In the genomic region with DNA sequence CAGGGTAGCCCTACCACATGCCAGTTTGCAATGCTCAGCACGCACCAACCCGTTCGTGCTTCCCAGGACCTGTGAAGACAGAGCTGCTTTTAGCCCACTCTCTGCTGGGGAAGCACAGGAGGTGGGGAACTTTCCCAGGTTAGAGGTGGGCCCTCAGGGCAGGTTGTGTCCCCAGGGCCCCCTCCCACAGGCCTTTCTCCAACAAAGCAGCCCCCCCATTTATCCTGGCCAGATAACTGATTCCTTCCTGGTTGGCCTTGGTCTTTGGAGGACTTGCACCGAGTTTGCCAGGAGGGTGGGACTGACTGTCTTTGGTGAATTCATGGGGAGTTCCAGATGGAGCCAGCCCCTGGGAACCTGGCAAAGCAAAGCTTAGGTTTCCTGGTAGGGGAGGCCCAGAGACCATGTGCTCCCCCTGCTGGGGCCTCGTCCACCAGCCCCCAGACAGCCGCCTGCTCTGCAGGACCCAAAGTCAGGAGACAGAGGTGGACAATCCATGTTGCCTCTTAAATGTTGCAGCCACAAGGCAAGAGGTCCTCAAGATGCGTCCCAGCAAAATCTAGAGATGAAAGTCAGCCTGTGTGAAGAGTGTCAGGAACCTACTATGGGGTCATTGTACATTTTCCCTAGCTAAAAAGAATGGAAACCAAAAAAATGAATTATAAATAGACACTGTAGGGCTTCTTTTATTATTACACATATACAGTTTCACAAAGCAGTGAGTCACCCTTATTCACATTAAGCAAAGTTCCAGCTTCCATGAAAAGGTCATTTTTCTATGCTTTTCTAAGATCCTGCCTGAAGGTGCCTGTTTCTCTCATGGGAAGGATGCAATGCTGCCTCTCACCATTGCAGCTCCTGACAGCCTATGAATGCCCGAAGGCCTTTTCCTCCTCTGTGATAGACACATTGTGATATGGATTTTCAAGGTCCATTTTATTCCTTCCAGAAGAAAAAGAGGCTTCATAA, we compare ENCODE assay signal across 10 cellular contexts.
DNase-seq lines count a peak whose midpoint lies in the region; ATAC-seq, FAIRE-seq and TF ChIP-seq lines count a peak whose summit lies in the region.
"Had no signal": no experiment of that assay in that cellular context is flagged by ENCODE, and none has a peak within 500 bp of the region (broad histone marks: within the 10 kb centered on the region; RNA-seq: fewer than 3 reads in every experiment).

No MANE protein-coding gene starts in this region.

- 31% methylated on average over 8 of the region's 8 CpGs for WGBS in HepG2 (ENCODE audit: low lambda C conversion rate)

- no peak overlapping the region for H3K9ac ChIP-seq in HepG2 (ENCODE audit: insufficient read depth, low read depth, low read length)

- H3K27me3 ChIP-seq in HepG2 (ENCODE audit: control insufficient read depth in 1 of 2, insufficient read depth in 2 of 2, low read length in 2 of 2) = peaks cover 1 to 23% of the 10 kb centered on the region in 2 experiments; a peak in 4 of 5 replicates
- no peaks in the 10 kb centered on the region for H3K27me3 ChIP-seq in ascending aorta

- no peak for TF ChIP-seq CTCF in WTC11 (IDR thresholded peaks at IDR 0.05)
- TF ChIP-seq CTCF in HepG2 (CRISPR knock-in tag; IDR thresholded peaks at IDR 0.05) = peak; percentile 80
- TF ChIP-seq CTCF in ascending aorta (IDR thresholded peaks at IDR 0.05) = no peak

- in situ Hi-C loops in HepG2 (cut with HindIII; ENCODE audit: extremely low pct_ligation_motif_present, low pct_unique_long_range_greater_than_20kb) = no loop called here

- ATAC-seq in WTC11 (peak; percentile 86), HepG2 (peak; percentile 84), sciatic nerve (no peak)

- H3K4me1 ChIP-seq in HepG2 (ENCODE audit: insufficient read depth, low read length) (peaks cover 7% of the 10 kb centered on the region; the same call in 1 of the 2 replicates), ascending aorta (no peaks in the 10 kb centered on the region)

- FAIRE-seq in HTR-8/SVneo (lab: Jason Lieb, UNC) = no peak
- FAIRE-seq in HepG2 (lab: Jason Lieb, UNC) = no peak

- H3K4me1 Mint-ChIP-seq in WTC11 = peaks cover 30% of the 10 kb centered on the region

- H3K36me3 Mint-ChIP-seq in WTC11 = no peaks in the 10 kb centered on the region

- no peaks in the 10 kb centered on the region for H3K9me3 ChIP-seq in HepG2 (ENCODE audit: low read length)
- no peaks in the 10 kb centered on the region for H3K9me3 ChIP-seq in ascending aorta
- H3K9me3 ChIP-seq: thoracic aorta had no signal

- H3K4me3 Mint-ChIP-seq in WTC11 = no peak overlapping the region

- no peak overlapping the region for H2AFZ ChIP-seq in HepG2 (ENCODE audit: low read length)

- TF ChIP-seq POLR2A in HepG2 (IDR thresholded peaks at IDR 0.05; ENCODE audit: insufficient read depth in 1 of 2, low read depth in 2 of 2, low read length in 2 of 2) = no peak

- H3K4me3 ChIP-seq in HepG2 (replicated peaks in 1 of 3; ENCODE audit: insufficient read depth in 1 of 3, low read depth in 2 of 3, low read length in 3 of 3) (no peak overlapping the region), ascending aorta (no peak overlapping the region)
- H3K4me3 ChIP-seq: skin epidermis, thoracic aorta had no signal

- POLR2A ChIA-PET in WTC11 (lab: Charles Lee) (no interaction called here), HepG2 (lab: Yijun Ruan, JAX) (no interaction called here)

- no peaks in the 10 kb centered on the region for H3K36me3 ChIP-seq in HepG2 (replicated peaks in 1 of 2; ENCODE audit: control insufficient read depth in 1 of 2, insufficient read depth in 2 of 2, low read length in 2 of 2)
- H3K36me3 ChIP-seq in ascending aorta = no peaks in the 10 kb centered on the region
- H3K36me3 ChIP-seq: thoracic aorta had no signal

- peaks cover 3% of the 10 kb centered on the region for H3K27me3 Mint-ChIP-seq in WTC11 (ENCODE audit: low read depth)

- intact Hi-C loops in HepG2 (cut with micrococcal nuclease; ENCODE audit: unreplicated experiment) = loop anchor here (1.0 to 2.0 kb wide), 2 partner anchors 475 to 544 kb away; no protein-coding TSS in a partner anchor
- intact Hi-C loops in ascending aorta (cut with DNase I) = no loop called here
- intact Hi-C loops in sciatic nerve (cut with DNase I) = no loop called here

- CTCF ChIA-PET in WTC11 (lab: Charles Lee) = interaction anchor here (0.5 to 2.0 kb wide), 13 partner anchors 8 to 1346 kb away, joined by 3 to 7 read pairs (median 3); no protein-coding TSS in a partner anchor
- CTCF ChIA-PET in HepG2 (lab: Yijun Ruan, JAX; ENCODE audit: low intra/inter-chr PET ratio, low total read pairs) = interaction anchor here (0.6 to 1.7 kb wide), 3 partner anchors 291 to 605 kb away, joined by 3 to 11 read pairs (median 4); no protein-coding TSS in a partner anchor

- H3K27ac ChIP-seq in HepG2 (ENCODE audit: extremely low read length, insufficient read depth, low read length) = no peak overlapping the region
- no peak overlapping the region for H3K27ac ChIP-seq in ascending aorta
- H3K27ac ChIP-seq: skin epidermis, thoracic aorta had no signal

- peak; percentile 23 for DNase-seq in DMS 273 treated with DMSO at 0.1 percent for 48 hours (lab: John Stamatoyannopoulos, UW)
- peak; percentile 48 for DNase-seq in HTR-8/SVneo (ENCODE audit: insufficient read length, low spot score)
- peak; percentile 56 for DNase-seq in WTC11 (ENCODE audit: low spot score)
- DNase-seq in HepG2 (ENCODE audit: low spot score) = peak; percentile 32
- no peak for DNase-seq in ascending aorta (ENCODE audit: low spot score in 2 of 2)
- DNase-seq in sciatic nerve (ENCODE audit: low spot score) = no peak
- no peak for DNase-seq in COLO668 (lab: John Stamatoyannopoulos, UW; ENCODE audit: unreplicated experiment)
- DNase-seq in OCI-M2 (lab: John Stamatoyannopoulos, UW; ENCODE audit: unreplicated experiment) = no peak

- no peak for TF ChIP-seq EP300 in HepG2 (IDR thresholded peaks at IDR 0.05; ENCODE audit: low read depth in 2 of 2, low read length in 2 of 2)
- no peak for TF ChIP-seq EP300 in HepG2 (CRISPR knock-in tag; IDR thresholded peaks at IDR 0.05; ENCODE audit: borderline replicate concordance)

- no peak overlapping the region for H3K4me2 ChIP-seq in HepG2 (ENCODE audit: low read depth, low read length)

- TF ChIP-seq RAD21 in HepG2 (CRISPR knock-in tag; IDR thresholded peaks at IDR 0.05) = peak; percentile 87

- no peaks in the 10 kb centered on the region; the same call in 1 of the 2 replicates for H3K9me3 Mint-ChIP-seq in WTC11

- no peak overlapping the region for H3K27ac Mint-ChIP-seq in WTC11

- no peaks in the 10 kb centered on the region for H4K20me1 ChIP-seq in HepG2 (ENCODE audit: insufficient read depth, low read length)

- no TSS peak for BruUV-seq in HepG2 (replicated peaks; lab: Mats Ljungman, UMichigan)

- H3K79me2 ChIP-seq in HepG2 (ENCODE audit: insufficient read depth, low read length) = no peaks in the 10 kb centered on the region

TF ChIP-seq in WTC11, 78 proteins besides CTCF, POLR2A, EP300 and RAD21:
- TF ChIP-seq ZNF416 (CRISPR knock-in tag; IDR thresholded peaks at IDR 0.05) = no peak
- 0 out of 2 replicates have a peak, but pooled peaks have one; percentile 22 for TF ChIP-seq USF2 (CRISPR knock-in tag; IDR thresholded peaks at IDR 0.05)
TF ChIP-seq in WTC11: peak in this region for 1.

TF ChIP-seq in HepG2, 621 proteins besides CTCF, POLR2A, EP300 and RAD21 (continues in another document):
- 0 out of 2 replicates have a peak, but pooled peaks have one; percentile 24 for TF ChIP-seq NR2C2 (CRISPR knock-in tag; IDR thresholded peaks at IDR 0.05; ENCODE audit: borderline replicate concordance)
- TF ChIP-seq, protein P1, sequence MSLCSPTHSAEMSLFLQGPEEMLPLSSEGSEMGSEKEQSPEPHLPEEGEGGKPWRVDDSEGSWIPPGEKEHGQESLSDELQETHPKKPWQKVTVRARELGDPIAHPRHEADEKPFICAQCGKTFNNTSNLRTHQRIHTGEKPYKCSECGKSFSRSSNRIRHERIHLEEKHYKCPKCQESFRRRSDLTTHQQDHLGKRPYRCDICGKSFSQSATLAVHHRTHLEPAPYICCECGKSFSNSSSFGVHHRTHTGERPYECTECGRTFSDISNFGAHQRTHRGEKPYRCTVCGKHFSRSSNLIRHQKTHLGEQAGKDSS (CRISPR knock-in tag; IDR thresholded peaks at IDR 0.05; ENCODE audit: borderline replicate concordance, low read depth) = peak; percentile 69; the same call in 1 of the 2 replicates
- TF ChIP-seq, protein P2, sequence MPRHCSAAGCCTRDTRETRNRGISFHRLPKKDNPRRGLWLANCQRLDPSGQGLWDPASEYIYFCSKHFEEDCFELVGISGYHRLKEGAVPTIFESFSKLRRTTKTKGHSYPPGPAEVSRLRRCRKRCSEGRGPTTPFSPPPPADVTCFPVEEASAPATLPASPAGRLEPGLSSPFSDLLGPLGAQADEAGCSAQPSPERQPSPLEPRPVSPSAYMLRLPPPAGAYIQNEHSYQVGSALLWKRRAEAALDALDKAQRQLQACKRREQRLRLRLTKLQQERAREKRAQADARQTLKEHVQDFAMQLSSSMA (CRISPR knock-in tag; IDR thresholded peaks at IDR 0.05) = peak; percentile 73
- peak; percentile 46 for TF ChIP-seq SMC3 (IDR thresholded peaks at IDR 0.05; ENCODE audit: low read length)
- TF ChIP-seq XRCC5 (optimal IDR thresholded peaks at IDR 0.05; ENCODE audit: low read length) = peak; percentile 63
- 0 out of 2 replicates have a peak, but pooled peaks have one; percentile 61 for TF ChIP-seq NR1H2 (CRISPR knock-in tag; IDR thresholded peaks at IDR 0.05; ENCODE audit: borderline replicate concordance, low read depth)
- TF ChIP-seq ZNF768 (CRISPR knock-in tag; IDR thresholded peaks at IDR 0.05) = peak; percentile 59; the same call in 1 of the 2 replicates
- TF ChIP-seq, protein P3, sequence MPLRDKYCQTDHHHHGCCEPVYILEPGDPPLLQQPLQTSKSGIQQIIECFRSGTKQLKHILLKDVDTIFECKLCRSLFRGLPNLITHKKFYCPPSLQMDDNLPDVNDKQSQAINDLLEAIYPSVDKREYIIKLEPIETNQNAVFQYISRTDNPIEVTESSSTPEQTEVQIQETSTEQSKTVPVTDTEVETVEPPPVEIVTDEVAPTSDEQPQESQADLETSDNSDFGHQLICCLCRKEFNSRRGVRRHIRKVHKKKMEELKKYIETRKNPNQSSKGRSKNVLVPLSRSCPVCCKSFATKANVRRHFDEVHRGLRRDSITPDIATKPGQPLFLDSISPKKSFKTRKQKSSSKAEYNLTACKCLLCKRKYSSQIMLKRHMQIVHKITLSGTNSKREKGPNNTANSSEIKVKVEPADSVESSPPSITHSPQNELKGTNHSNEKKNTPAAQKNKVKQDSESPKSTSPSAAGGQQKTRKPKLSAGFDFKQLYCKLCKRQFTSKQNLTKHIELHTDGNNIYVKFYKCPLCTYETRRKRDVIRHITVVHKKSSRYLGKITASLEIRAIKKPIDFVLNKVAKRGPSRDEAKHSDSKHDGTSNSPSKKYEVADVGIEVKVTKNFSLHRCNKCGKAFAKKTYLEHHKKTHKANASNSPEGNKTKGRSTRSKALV (CRISPR knock-in tag; IDR thresholded peaks at IDR 0.05) = no peak

Comparison
In these comparisons a context has a peak if more than half of its experiments do, and no peak if none do; other contexts are left out.
1. DNase-seq: peak in DMS 273 treated with DMSO at 0.1 percent for 48 hours (single experiment), HTR-8/SVneo (single experiment), WTC11 (single experiment) and HepG2 (single experiment); none in ascending aorta (0 of 2), sciatic nerve (single experiment), COLO668 (single experiment) and OCI-M2 (single experiment).